In genomic region chr1:168082008-168082876, GRCh38 we compare ENCODE assay signal across 8 cellular contexts. TPM values are rescaled to one million over a fixed set of nuclear protein-coding genes. Genes with fewer than 3 reads are reported as not detected.
DNase-seq lines count a peak whose midpoint lies in the region; ATAC-seq and TF ChIP-seq lines count a peak whose summit lies in the region.

No MANE protein-coding gene starts in this region.

- ATAC-seq in CD4-positive, alpha-beta T cell (ENCODE audit: poor library complexity): peak; percentile 92
- ATAC-seq in GM19372 (IDR thresholded peaks at IDR 0.05; ENCODE audit: low read depth, unreplicated experiment) (peak; percentile 72), HG03442 (IDR thresholded peaks at IDR 0.05; ENCODE audit: unreplicated experiment) (peak; percentile 90), left lobe of liver (peak; percentile 92)
- ATAC-seq in central memory CD8-positive, alpha-beta T cell (replicated peaks; ENCODE audit: extremely low read depth, poor library complexity, severe bottlenecking): peak; percentile 74

- peak; percentile 43 to 67 (median 52) for DNase-seq in CD4-positive, alpha-beta T cell
- DNase-seq in NCI-H446 (lab: John Stamatoyannopoulos, UW) (peak; percentile 79 to 82), left lobe of liver (ENCODE audit: low spot score) (peak; percentile 71)
- DNase-seq in activated CD4-positive, CD25-positive, alpha-beta regulatory T cell treated with anti-CD3 and anti-CD28 coated beads, Interleukin-2, amount 50 U/mL, for 72 hours: peak; percentile 62
- peak; percentile 35 to 47 for DNase-seq in central memory CD8-positive, alpha-beta T cell (ENCODE audit: low spot score in 2 of 2)
- peak; percentile 63 to 64 for DNase-seq in stimulated activated CD4-positive, alpha-beta T cell treated with anti-CD3 and anti-CD28 coated beads, Interleukin-4, amount 100 ng/mL, for 48 hours (ENCODE audit: low read depth in 2 of 2)

- H3K36me3 Mint-ChIP-seq in CD4-positive, alpha-beta T cell (ENCODE audit: low read depth): no peaks in the 10 kb centered on the region
- H3K36me3 Mint-ChIP-seq in central memory CD8-positive, alpha-beta T cell (ENCODE audit: insufficient read depth): peaks cover 4% of the 10 kb centered on the region

- peak; percentile 92 for TF ChIP-seq CTCF in CD4-positive, alpha-beta T cell (IDR thresholded peaks at IDR 0.05)

- POLR2A ChIA-PET in CD4-positive, alpha-beta T cell (lab: Charles Lee): interaction anchor here (1.1 to 1.3 kb wide), 2 partner anchors 146 to 367 kb away, joined by 3 to 6 read pairs; no protein-coding TSS in a partner anchor

- no peaks in the 10 kb centered on the region for H3K27me3 ChIP-seq in CD4-positive, alpha-beta T cell (ENCODE audit: control insufficient read depth, insufficient read depth, low read length)

- no peaks in the 10 kb centered on the region for H3K4me1 Mint-ChIP-seq in CD4-positive, alpha-beta T cell (ENCODE audit: low read depth)
- H3K4me1 Mint-ChIP-seq in central memory CD8-positive, alpha-beta T cell: no peaks in the 10 kb centered on the region

- H3K9me3 ChIP-seq in CD4-positive, alpha-beta T cell (ENCODE audit: control insufficient read depth, low read length): no peaks in the 10 kb centered on the region

- no peak overlapping the region for H3K4me3 Mint-ChIP-seq in CD4-positive, alpha-beta T cell
- H3K4me3 Mint-ChIP-seq in central memory CD8-positive, alpha-beta T cell: no peak overlapping the region

- H3K27ac ChIP-seq in CD4-positive, alpha-beta T cell (ENCODE audit: low read depth, low read length): no peak overlapping the region

- CTCF ChIA-PET in CD4-positive, alpha-beta T cell (lab: Charles Lee): interaction anchor here (0.6 to 1.6 kb wide), 19 partner anchors 10 to 1266 kb away, joined by 3 to 7 read pairs (median 3); partner anchors contain the start of gene DCAF6

- no peaks in the 10 kb centered on the region for H3K27me3 Mint-ChIP-seq in CD4-positive, alpha-beta T cell
- no peaks in the 10 kb centered on the region for H3K27me3 Mint-ChIP-seq in central memory CD8-positive, alpha-beta T cell

- intact Hi-C loops in CD4-positive, alpha-beta T cell (cut with DNase I, micrococcal nuclease): loop anchor here (5.0 to 10.0 kb wide), 4 partner anchors 65 to 1263 kb away; partner anchors contain the start of gene MPZL1 (in 1 of the 2)

- no peaks in the 10 kb centered on the region for H3K9me3 Mint-ChIP-seq in CD4-positive, alpha-beta T cell
- no peaks in the 10 kb centered on the region for H3K9me3 Mint-ChIP-seq in central memory CD8-positive, alpha-beta T cell

- H3K27ac Mint-ChIP-seq in CD4-positive, alpha-beta T cell: no peak overlapping the region
- no peak overlapping the region for H3K27ac Mint-ChIP-seq in central memory CD8-positive, alpha-beta T cell (ENCODE audit: low read depth)

RNA-seq across cellular contexts. Expression of gene GPR161, which starts 54.5 kb away (rescaled TPM):
- total RNA-seq in CD4-positive, alpha-beta T cell: not detected
- total RNA-seq in left lobe of liver: 0.38 TPM
